Comparison of ENCODE assay signal across 16 cellular contexts in genomic region chr13:112172017-112172416, GRCh38.
DNase-seq lines count a peak whose midpoint lies in the region; ATAC-seq, FAIRE-seq and TF ChIP-seq lines count a peak whose summit lies in the region.
"Had no signal": no experiment of that assay in that cellular context is flagged by ENCODE, and none has a peak within 500 bp of the region (broad histone marks: within the 10 kb centered on the region; RNA-seq: fewer than 3 reads in every experiment).

No MANE protein-coding gene starts in this region.

- H3K36me3 ChIP-seq in H1 (ENCODE audit: control insufficient read depth in 2 of 4, insufficient read depth in 4 of 4, low read length in 3 of 4) (no peaks in the 10 kb centered on the region), neuronal stem cell (replicated peaks in 1 of 2; ENCODE audit: control insufficient read depth in 2 of 2, insufficient read depth in 2 of 2, low read length in 2 of 2) (no peaks in the 10 kb centered on the region)

- H3K27ac ChIP-seq in coronary artery (no peak overlapping the region), H1 (ENCODE audit: low read depth, low read length) (no peak overlapping the region), neuronal stem cell (replicated peaks; ENCODE audit: low read length) (no peak overlapping the region)

- no peak overlapping the region for H4K5ac ChIP-seq in H1 (ENCODE audit: insufficient read length, low read depth, low read length)

- H3K23ac ChIP-seq in H1 (ENCODE audit: insufficient read length) (no peak overlapping the region), neuronal stem cell (ENCODE audit: low read depth, low read length, poor library complexity) (no peak overlapping the region)

- H2BK15ac ChIP-seq in H1 (ENCODE audit: low read length) (no peak overlapping the region), neuronal stem cell (ENCODE audit: low read length) (no peak overlapping the region)

- no peaks in the 10 kb centered on the region for H3K27me3 ChIP-seq in H1 (replicated peaks in 1 of 4; ENCODE audit: control insufficient read depth in 3 of 4, extremely low read depth in 1 of 4, insufficient read depth in 3 of 4, low read length in 3 of 4)
- no peaks in the 10 kb centered on the region for H3K27me3 ChIP-seq in neuronal stem cell (ENCODE audit: control insufficient read depth in 3 of 3, insufficient read depth in 3 of 3, low read depth in 1 of 3, low read length in 3 of 3)

- POLR2A ChIA-PET in H1 (lab: Charles Lee; ENCODE audit: partially characterized antibody): interaction anchor here (1.4 kb wide), 1 partner anchor 11 kb away, joined by 4 read pairs; no protein-coding TSS in a partner anchor

- CTCF ChIA-PET in H1 (lab: Charles Lee; ENCODE audit: partially characterized antibody): interaction anchor here (1.0 to 1.6 kb wide), 3 partner anchors 9 to 271 kb away, joined by 4 to 6 read pairs (median 4); no protein-coding TSS in a partner anchor

- peak; percentile 54 for DNase-seq in coronary artery (ENCODE audit: low spot score)
- DNase-seq in H1 (ENCODE audit: low read depth in 1 of 2, low spot score in 2 of 2): no peak
- peak; percentile 35 for DNase-seq in islet precursor cell
- DNase-seq in neuronal stem cell (ENCODE audit: low spot score): no peak
- no peak for DNase-seq in HT-29 (ENCODE audit: low spot score)
- DNase-seq: CD4-positive, CD25-positive, alpha-beta regulatory T cell; CD8-positive, alpha-beta T cell; DMS153; DND-41; GOT3; H7 had no signal

- no peak overlapping the region for H3K18ac ChIP-seq in H1 (ENCODE audit: extremely low read depth, low read length)
- peak overlapping the region; percentile 79 for H3K18ac ChIP-seq in neuronal stem cell (ENCODE audit: low read length)

- H4K20me1 ChIP-seq in H1 (replicated peaks in 1 of 2; ENCODE audit: control insufficient read depth in 1 of 2, insufficient read depth in 2 of 2, low read length in 2 of 2): no peaks in the 10 kb centered on the region

- H3K79me2 ChIP-seq in H1 (ENCODE audit: control insufficient read depth in 1 of 2, insufficient read depth in 2 of 2, low read length in 2 of 2): no peaks in the 10 kb centered on the region

- H2AK5ac ChIP-seq in H1 (ENCODE audit: low read depth, low read length) (no peak overlapping the region), neuronal stem cell (ENCODE audit: low read depth, low read length) (peak overlapping the region; percentile 83)

- TF ChIP-seq EP300 in H1 (IDR thresholded peaks at IDR 0.05; ENCODE audit: borderline replicate concordance in 1 of 2, low read depth in 2 of 2, low read length in 2 of 2): no peak

- H3K14ac ChIP-seq in H1 (ENCODE audit: insufficient read length): no peak overlapping the region
- peak overlapping the region; percentile 43 for H3K14ac ChIP-seq in neuronal stem cell (ENCODE audit: low read length)

- no peaks in the 10 kb centered on the region for H3K23me2 ChIP-seq in H1 (ENCODE audit: low read depth, low read length)

- no peak for FAIRE-seq in H1 (lab: Jason Lieb, UNC)
- FAIRE-seq: G401.6, GM12892 had no signal

- TF ChIP-seq CTCF in coronary artery (IDR thresholded peaks at IDR 0.05): no peak
- no peak for TF ChIP-seq CTCF in H1 (IDR thresholded peaks at IDR 0.05; ENCODE audit: control extremely low read depth in 1 of 3, insufficient read depth in 1 of 3, low read depth in 1 of 3, low read length in 3 of 3)

- H3K4me1 ChIP-seq in H1 (replicated peaks in 1 of 4; ENCODE audit: control insufficient read depth in 3 of 4, insufficient read depth in 4 of 4, low read length in 3 of 4) (no peaks in the 10 kb centered on the region), neuronal stem cell (ENCODE audit: control insufficient read depth in 2 of 2, insufficient read depth in 1 of 2, low read depth in 1 of 2, low read length in 2 of 2) (peaks cover 10 to 13% of the 10 kb centered on the region in 2 donors)
- H3K4me1 ChIP-seq: Caco-2 had no signal

- no peak overlapping the region for H2BK120ac ChIP-seq in H1 (replicated peaks; ENCODE audit: low read depth, low read length)
- peak overlapping the region; percentile 47 for H2BK120ac ChIP-seq in neuronal stem cell (ENCODE audit: low read depth, low read length)

- H4K91ac ChIP-seq in H1 (replicated peaks; ENCODE audit: insufficient read length, low read length) (peak overlapping the region; percentile 58), neuronal stem cell (ENCODE audit: low read depth, low read length, poor library complexity) (peak overlapping the region; percentile 79)

- H3K9me3 ChIP-seq in H1 (ENCODE audit: insufficient read depth in 2 of 2, low read depth in 1 of 2, low read length in 1 of 2): peaks cover 0 to 7% of the 10 kb centered on the region in 2 experiments; a peak in 2 of 4 replicates
- peaks cover 8 to 13% of the 10 kb centered on the region in 2 donors for H3K9me3 ChIP-seq in neuronal stem cell (replicated peaks in 1 of 2; ENCODE audit: control insufficient read depth in 2 of 2, insufficient read depth in 1 of 2, low read depth in 1 of 2, low read length in 2 of 2)

- H2BK20ac ChIP-seq in H1 (ENCODE audit: low read length): no peak overlapping the region

- no peak overlapping the region for H3K9ac ChIP-seq in H1 (replicated peaks in 1 of 4; ENCODE audit: extremely low read depth in 1 of 4, low read depth in 3 of 4, low read length in 3 of 4)
- H3K9ac ChIP-seq in neuronal stem cell (ENCODE audit: low read depth, low read length, poor library complexity): peak overlapping the region; percentile 1

- H2BK12ac ChIP-seq in H1 (ENCODE audit: low read depth, low read length) (no peak overlapping the region), neuronal stem cell (ENCODE audit: low read length) (peak overlapping the region; percentile 31)

- ATAC-seq in HG03571 (IDR thresholded peaks at IDR 0.05; ENCODE audit: unreplicated experiment): no peak
- ATAC-seq: CD8-positive, alpha-beta T cell; HCT116 had no signal

- H3K56ac ChIP-seq in H1 (replicated peaks; ENCODE audit: insufficient read length, low read depth, low read length): no peak overlapping the region

- no peak overlapping the region for H3K4me2 ChIP-seq in H1 (ENCODE audit: insufficient read depth in 1 of 2, low read depth in 2 of 2, low read length in 2 of 2)
- H3K4me2 ChIP-seq in neuronal stem cell (ENCODE audit: insufficient read depth, low read length, poor library complexity, severe bottlenecking): no peak overlapping the region

- 87% methylated on average over 9 of the region's 9 CpGs; no CpG with 5 or more reads in 1 of the 2 experiments for WGBS in H1 (ENCODE audit: extremely low coverage in 1 of 2, insufficient coverage in 1 of 2, insufficient read length in 1 of 2, insufficient replicate concordance in 2 of 2, low coverage in 1 of 2, low lambda C conversion rate in 2 of 2, missing lambda C conversion rate in 1 of 2), 2 experiments
- no CpG with 5 or more reads among the region's 9 CpGs for WGBS in neuronal stem cell (ENCODE audit: extremely low coverage in 2 of 2, insufficient read length in 2 of 2, insufficient replicate concordance in 1 of 2), 2 donors

- no peak overlapping the region for H3K4ac ChIP-seq in H1 (replicated peaks; ENCODE audit: insufficient read length, low read depth, low read length)
- no peak overlapping the region for H3K4ac ChIP-seq in neuronal stem cell (ENCODE audit: low read length)

- H3K79me1 ChIP-seq in H1 (ENCODE audit: low read depth, low read length) (no peaks in the 10 kb centered on the region), neuronal stem cell (ENCODE audit: low read depth, low read length) (no peaks in the 10 kb centered on the region)

- H4K8ac ChIP-seq in H1 (ENCODE audit: extremely low read depth, insufficient read depth, low read length): no peak overlapping the region
- no peak overlapping the region for H4K8ac ChIP-seq in neuronal stem cell (ENCODE audit: low read depth, low read length)

- H3K4me3 ChIP-seq in coronary artery (no peak overlapping the region), H1 (ENCODE audit: extremely low read depth in 1 of 4, insufficient read depth in 2 of 4, low read depth in 3 of 4, low read length in 4 of 4) (no peak overlapping the region), neuronal stem cell (ENCODE audit: low read length in 2 of 2) (no peak overlapping the region)

- no peak for TF ChIP-seq RAD21 in H1 (IDR thresholded peaks at IDR 0.05 in 1 of 2, conservative IDR thresholded peaks at IDR 0.05 in 1 of 2; ENCODE audit: low read depth in 2 of 2, low read length in 2 of 2)

- no peak overlapping the region for H2AFZ ChIP-seq in H1 (ENCODE audit: low read length)
- H2AFZ ChIP-seq in neuronal stem cell (ENCODE audit: low read length): no peak overlapping the region

- H2BK5ac ChIP-seq in H1 (ENCODE audit: low read depth, low read length) (no peak overlapping the region), neuronal stem cell (ENCODE audit: low read length) (peak overlapping the region; percentile 18)

- TF ChIP-seq POLR2A in H1 (IDR thresholded peaks at IDR 0.05; ENCODE audit: control extremely low read depth in 1 of 2, low read depth in 2 of 2, low read length in 2 of 2): no peak

TF ChIP-seq in H1, 55 proteins besides CTCF, POLR2A, EP300 and RAD21 (continues in another document):
- no peak for TF ChIP-seq BCL11A (IDR thresholded peaks at IDR 0.05; ENCODE audit: low read depth in 2 of 2, low read length in 2 of 2)
- TF ChIP-seq TBP (IDR thresholded peaks at IDR 0.05; ENCODE audit: low read depth, low read length): no peak
- TF ChIP-seq SIX5 (IDR thresholded peaks at IDR 0.05; ENCODE audit: low read depth, low read length): no peak
- TF ChIP-seq SAP30 (IDR thresholded peaks at IDR 0.05; ENCODE audit: insufficient read depth, insufficient replicate concordance, low read length): no peak
- no peak for TF ChIP-seq RNF2 (IDR thresholded peaks at IDR 0.05; ENCODE audit: borderline replicate concordance, low read depth, low read length, missing control alignments, poor library complexity, severe bottlenecking)
- TF ChIP-seq EGR1 (IDR thresholded peaks at IDR 0.05; ENCODE audit: borderline replicate concordance, low read depth, low read length): no peak
- no peak for TF ChIP-seq FOSL1 (IDR thresholded peaks at IDR 0.05; ENCODE audit: insufficient read depth, low read depth, low read length)
- no peak for TF ChIP-seq BACH1 (IDR thresholded peaks at IDR 0.05; ENCODE audit: low read length)
- TF ChIP-seq ATF2 (IDR thresholded peaks at IDR 0.05; ENCODE audit: low read length): no peak

Comparison
In these comparisons a context has a peak if more than half of its experiments do, and no peak if none do; other contexts are left out.
1. DNase-seq: peak in coronary artery (single experiment) and islet precursor cell (single experiment); none in H1 (0 of 2), neuronal stem cell (single experiment) and HT-29 (single experiment).